ENCODE assay signal across 17 cellular contexts in the genomic region with DNA sequence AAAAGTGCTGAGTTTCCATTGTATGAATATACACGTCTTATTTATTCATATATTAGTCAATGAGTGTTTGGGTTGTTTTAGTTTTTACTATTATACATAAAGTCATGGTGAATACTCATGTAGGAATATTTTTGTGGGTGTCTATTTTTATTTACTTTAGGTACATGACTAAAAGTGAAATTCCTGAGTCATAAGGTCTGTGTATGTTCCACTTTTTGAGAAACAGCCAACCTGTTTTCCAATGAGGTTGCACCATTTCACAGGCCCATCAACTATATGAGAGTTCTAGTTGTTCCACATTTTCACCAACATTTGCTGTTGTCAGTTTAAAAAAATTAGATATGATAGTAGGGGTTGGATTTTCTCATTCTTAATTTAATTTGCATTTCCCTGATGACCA. TPM values are rescaled to one million over a fixed set of nuclear protein-coding genes. Genes with fewer than 3 reads are reported as not detected.
DNase-seq lines count a peak whose midpoint lies in the region; ATAC-seq and TF ChIP-seq lines count a peak whose summit lies in the region.
"Had no signal": no experiment of that assay in that cellular context is flagged by ENCODE, and none has a peak within 500 bp of the region (broad histone marks: within the 10 kb centered on the region; RNA-seq: fewer than 3 reads in every experiment).

No MANE protein-coding gene starts in this region.

- intact Hi-C loops in sciatic nerve (cut with DNase I) = no loop called here

- no peak overlapping the region for H3K27ac ChIP-seq in brain microvascular endothelial cell

- in situ Hi-C loops in brain microvascular endothelial cell (cut with HindIII; ENCODE audit: low pct_ligation_motif_present, low sequenced_read_pairs) = no loop called here

- no peaks in the 10 kb centered on the region for H3K27me3 ChIP-seq in GM06990 (replicated peaks; ENCODE audit: control insufficient read depth, insufficient read depth, low read length)
- H3K27me3 ChIP-seq in brain microvascular endothelial cell (replicated peaks) = no peaks in the 10 kb centered on the region

- DNase-seq in GM06990 (ENCODE audit: extremely low read depth, insufficient read length) (peak; percentile 49), putamen (ENCODE audit: low spot score) (no peak), mesenteric fat pad (ENCODE audit: low spot score) (no peak), brain microvascular endothelial cell (no peak), sciatic nerve (ENCODE audit: low spot score) (no peak)
- DNase-seq: ACHN; anterior cingulate cortex; immature natural killer cell; NCI-H1417 treated with DMSO at 0.1 percent for 48 hours; NCI-H82; SIG-M5; stimulated activated CD4-positive, alpha-beta T cell treated with anti-CD3 and anti-CD28 coated beads, Interleukin-1b, Interleukin-23, amount 100 ng/mL, for 48 hours had no signal

- H3K4me3 ChIP-seq in GM06990 (replicated peaks; ENCODE audit: low read depth, low read length) = no peak overlapping the region
- H3K4me3 ChIP-seq in brain microvascular endothelial cell (ENCODE audit: low read depth, low read length) = no peak overlapping the region
- H3K4me3 ChIP-seq: HAP-1 had no signal

- ATAC-seq in GM18907 (IDR thresholded peaks at IDR 0.05; ENCODE audit: unreplicated experiment) (peak; percentile 54), GM21786 (IDR thresholded peaks at IDR 0.05; ENCODE audit: unreplicated experiment) (peak; percentile 77), HG03196 (IDR thresholded peaks at IDR 0.05; ENCODE audit: unreplicated experiment) (peak; percentile 81), sciatic nerve (no peak)

- TF ChIP-seq CTCF in GM06990 (IDR thresholded peaks at IDR 0.05; ENCODE audit: insufficient read depth, low read length, poor library complexity, severe bottlenecking) (no peak), brain microvascular endothelial cell (IDR thresholded peaks at IDR 0.05; ENCODE audit: low read depth, low read length, missing control alignments) (no peak)

- H3K36me3 ChIP-seq in GM06990 (ENCODE audit: control insufficient read depth, insufficient read depth, low read length) (no peaks in the 10 kb centered on the region), brain microvascular endothelial cell (replicated peaks) (no peaks in the 10 kb centered on the region)
- H3K36me3 ChIP-seq: HAP-1 had no signal

RNA-seq across cellular contexts. Expression of a gene that starts 6.6 kb away (rescaled TPM):
- not detected for total RNA-seq in mesenteric fat pad
- total RNA-seq in sciatic nerve = not detected
- total RNA-seq: progenitor cell of endocrine pancreas had no signal

RNA-seq across cellular contexts. Expression of a gene that starts 19.4 kb away (rescaled TPM):
- 7.5 TPM for total RNA-seq in mesenteric fat pad
- 10.7 TPM for total RNA-seq in sciatic nerve

RNA-seq across cellular contexts. Expression of a gene that starts 45.3 kb away (rescaled TPM):
- total RNA-seq in mesenteric fat pad = not detected
- not detected for total RNA-seq in sciatic nerve
- total RNA-seq: progenitor cell of endocrine pancreas had no signal
